1 cellular context compared by ENCODE assay signal in genomic region chr3:41267975-41268640, GRCh38.
TF ChIP-seq lines count a peak whose summit lies in the region.

No MANE protein-coding gene starts in this region.

TF ChIP-seq in Ishikawa, 13 proteins besides CTCF, POLR2A, EP300 and RAD21 (continued from another document):
- TF ChIP-seq YY1 (IDR thresholded peaks at IDR 0.05; ENCODE audit: low read depth) = 0 out of 2 replicates have a peak, but pooled peaks have one; percentile 28
- no peak for TF ChIP-seq EGR1 (IDR thresholded peaks at IDR 0.05)
